ENCODE assay signal across 9 cellular contexts in the genomic region with DNA sequence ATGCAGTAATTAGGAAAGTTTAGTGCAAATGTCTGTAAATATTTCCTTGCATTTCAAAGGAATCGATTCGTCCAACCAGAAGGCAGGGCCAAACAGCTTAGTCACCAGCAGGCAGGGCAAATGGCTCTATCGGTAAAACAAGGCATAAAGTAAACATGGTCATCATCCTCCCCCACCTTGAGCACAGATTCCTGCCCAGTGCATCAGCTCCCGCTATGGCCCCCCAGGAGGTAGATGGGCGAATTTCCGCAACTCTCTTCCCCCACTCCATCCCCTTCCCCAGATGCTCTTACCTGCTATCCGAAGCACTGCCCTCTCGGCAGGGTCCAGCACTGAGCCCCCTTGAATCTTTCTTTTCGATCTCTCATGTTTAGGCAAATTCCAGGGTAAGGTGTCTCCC.
A peak's percentile ranks its signal among the peaks of the same experiment; 100 is the strongest.
DNase-seq lines count a peak whose midpoint lies in the region; ATAC-seq and TF ChIP-seq lines count a peak whose summit lies in the region.
"Had no signal": no experiment of that assay in that cellular context is flagged by ENCODE, and none has a peak within 500 bp of the region (broad histone marks: within the 10 kb centered on the region; RNA-seq: fewer than 3 reads in every experiment).

No MANE protein-coding gene starts in this region.

- H3K4me1 Mint-ChIP-seq in activated CD4-positive, alpha-beta memory T cell treated with anti-CD3 and anti-CD28 coated beads for 36 hours (ENCODE audit: low read depth), result peaks cover 17% of the 10 kb centered on the region

- H3K36me3 Mint-ChIP-seq in activated CD4-positive, alpha-beta memory T cell treated with anti-CD3 and anti-CD28 coated beads for 36 hours, result no peaks in the 10 kb centered on the region

- CTCF ChIA-PET in activated CD4-positive, alpha-beta memory T cell treated with anti-CD3 and anti-CD28 coated beads for 36 hours (lab: Charles Lee), result interaction anchor here (0.7 to 2.5 kb wide), 15 partner anchors 12 to 495 kb away, joined by 3 to 13 read pairs (median 4); no protein-coding TSS in a partner anchor

- no peaks in the 10 kb centered on the region for H3K27me3 ChIP-seq in heart right ventricle
- H3K27me3 ChIP-seq in psoas muscle (ENCODE audit: insufficient read depth in 3 of 3, low read length in 2 of 3), result no peaks in the 10 kb centered on the region

- POLR2A ChIA-PET in activated CD4-positive, alpha-beta memory T cell treated with anti-CD3 and anti-CD28 coated beads for 36 hours (lab: Charles Lee), result no interaction called here

- H3K4me1 ChIP-seq in heart right ventricle, result peaks cover 0 to 38% (median 22%) of the 10 kb centered on the region in 9 donors
- H3K4me1 ChIP-seq in psoas muscle, result peaks cover 18% of the 10 kb centered on the region

- peak overlapping the region; percentile 56 for H3K4me3 Mint-ChIP-seq in activated CD4-positive, alpha-beta memory T cell treated with anti-CD3 and anti-CD28 coated beads for 36 hours

- H3K9me3 ChIP-seq in heart right ventricle, result no peaks in the 10 kb centered on the region
- no peaks in the 10 kb centered on the region for H3K9me3 ChIP-seq in psoas muscle

- intact Hi-C loops in activated CD4-positive, alpha-beta memory T cell treated with anti-CD3 and anti-CD28 coated beads for 36 hours (cut with micrococcal nuclease), result loop anchor here (1.0 to 5.0 kb wide), 3 partner anchors 142 to 466 kb away; a partner anchor contains a TSS
- intact Hi-C loops in heart right ventricle (cut with DNase I), result loop anchor here (2.0 to 10.0 kb wide), 10 partner anchors 84 to 496 kb away; a partner anchor contains a TSS
- intact Hi-C loops in psoas muscle (cut with DNase I), result loop anchor here (5.0 kb wide), 3 partner anchors 144 to 214 kb away; a partner anchor contains a TSS

- no peaks in the 10 kb centered on the region for H3K9me3 Mint-ChIP-seq in activated CD4-positive, alpha-beta memory T cell treated with anti-CD3 and anti-CD28 coated beads for 36 hours

- no peak overlapping the region for H3K27ac Mint-ChIP-seq in activated CD4-positive, alpha-beta memory T cell treated with anti-CD3 and anti-CD28 coated beads for 36 hours

- TF ChIP-seq CTCF in heart right ventricle (IDR thresholded peaks at IDR 0.05) (no peak), psoas muscle (IDR thresholded peaks at IDR 0.05) (no peak), GM20000 (IDR thresholded peaks at IDR 0.05; ENCODE audit: extremely low read depth, missing control alignments) (no peak)

- 18 to 19% methylated on average over 9 of the region's 9 CpGs for WGBS in heart right ventricle, 2 donors
- WGBS in psoas muscle, 3 donors, result 29 to 38% (median 35%) methylated on average over 9 of the region's 9 CpGs

- H3K36me3 ChIP-seq in heart right ventricle (no peaks in the 10 kb centered on the region), psoas muscle (ENCODE audit: insufficient read depth in 1 of 2, low read depth in 1 of 2) (no peaks in the 10 kb centered on the region)

- H3K4me3 ChIP-seq in heart right ventricle (peak overlapping the region; percentile 16 to 60 (median 52)), psoas muscle (peak overlapping the region; percentile 63)
- H3K4me3 ChIP-seq: SK-N-MC had no signal

- H3K27ac ChIP-seq in heart right ventricle, result peak overlapping the region in 8 of 10 donors; percentile 37 to 81 (median 64)
- H3K27ac ChIP-seq in psoas muscle, result peak overlapping the region; percentile 34
- H3K27ac ChIP-seq: SK-N-MC had no signal

- ATAC-seq in GM18907 (IDR thresholded peaks at IDR 0.05; ENCODE audit: unreplicated experiment) (peak; percentile 5), heart right ventricle (peak in 6 of 8 donors; percentile 2 to 48 (median 20)), psoas muscle (peak in 3 of 4 donors; percentile 15 to 21 (median 19))

- no peak for DNase-seq in activated CD4-positive, alpha-beta memory T cell treated with anti-CD3 and anti-CD28 coated beads for 36 hours
- DNase-seq in heart right ventricle (no peak), psoas muscle (no peak), GM20000 (ENCODE audit: low spot score) (no peak), DMS79 treated with DMSO at 0.1 percent for 48 hours (lab: John Stamatoyannopoulos, UW) (no peak), OCI-M1 (lab: John Stamatoyannopoulos, UW) (no peak)
- DNase-seq in activated CD4-positive, alpha-beta T cell treated with anti-CD3 and anti-CD28 coated beads, Interleukin-2, amount 50 U/mL, for 4 hours, result no peak

- H3K27me3 Mint-ChIP-seq in activated CD4-positive, alpha-beta memory T cell treated with anti-CD3 and anti-CD28 coated beads for 36 hours, result peaks cover 39% of the 10 kb centered on the region
